ENCODE assay signal across 3 cellular contexts in genomic region chr11:7150104-7150503, GRCh38.
DNase-seq lines count a peak whose midpoint lies in the region; ATAC-seq, FAIRE-seq and TF ChIP-seq lines count a peak whose summit lies in the region.
"Not testable (repeated sequence)": the region's sequence is repeated elsewhere in the genome, so short reads cannot be mapped to it uniquely, and the experiment has no call there.

No MANE protein-coding gene starts in this region.

- CTCF ChIA-PET in HEK293 (lab: Yijun Ruan, JAX) = interaction anchor here (0.9 to 1.4 kb wide), 3 partner anchors 203 to 293 kb away, joined by 3 to 4 read pairs (median 3); no protein-coding TSS in a partner anchor
- CTCF ChIA-PET in K562 (lab: Yijun Ruan, JAX; ENCODE audit: low intra/inter-chr PET ratio) = not testable (repeated sequence)

- BruUV-seq in K562 (replicated peaks; lab: Mats Ljungman, UMichigan) = not testable (repeated sequence)

- TF ChIP-seq POLR2A in K562 (conservative IDR thresholded peaks at IDR 0.05) = not testable (repeated sequence)

- not testable (repeated sequence) for H3K4me3 ChIP-seq in HEK293 (ENCODE audit: low read depth, low read length); K562

- H3K36me3 Mint-ChIP-seq in activated CD4-positive, alpha-beta T cell treated with anti-CD3 and anti-CD28 coated beads, Interleukin-2, amount 10 ng/mL, durations not matched to agents 24 days and 14 days (ENCODE audit: low read depth) = not testable (repeated sequence)

- not testable (repeated sequence) for H3K9me3 ChIP-seq in HEK293 (ENCODE audit: control insufficient read depth, insufficient read depth, low read depth, low read length); K562 (replicated peaks; ENCODE audit: control insufficient read depth, insufficient read depth, low read depth, low read length)

- H3K4me1 Mint-ChIP-seq in activated CD4-positive, alpha-beta T cell treated with anti-CD3 and anti-CD28 coated beads, Interleukin-2, amount 10 ng/mL, durations not matched to agents 24 days and 14 days = not testable (repeated sequence)

- not testable (repeated sequence) for ATAC-seq in K562

- H3K36me3 ChIP-seq in HEK293 (ENCODE audit: control insufficient read depth in 2 of 2, insufficient read depth in 1 of 2, low read length in 2 of 2); K562 (ENCODE audit: control insufficient read depth, insufficient read depth, low read length): not testable (repeated sequence)

- peaks cover 23% of the 10 kb centered on the region for H3K9me3 Mint-ChIP-seq in activated CD4-positive, alpha-beta T cell treated with anti-CD3 and anti-CD28 coated beads, Interleukin-2, amount 10 ng/mL, durations not matched to agents 24 days and 14 days

- DNase-seq in activated CD4-positive, alpha-beta T cell treated with anti-CD3 and anti-CD28 coated beads, Interleukin-2, amount 10 ng/mL, durations not matched to agents 24 days and 14 days = peak; percentile 10
- DNase-seq in K562 (ENCODE audit: extremely low read depth in 1 of 4, low spot score in 3 of 4) = not testable (repeated sequence)

- not testable (repeated sequence) for TF ChIP-seq CTCF in HEK293 (tag by site-specific recombination; IDR thresholded peaks at IDR 0.05); K562 (IDR thresholded peaks at IDR 0.05 in 2 of 3, conservative IDR thresholded peaks at IDR 0.05 in 1 of 3; ENCODE audit: insufficient read depth in 2 of 3, low read depth in 1 of 3, low read length in 3 of 3)

- H3K9me1 ChIP-seq in K562 (ENCODE audit: control insufficient read depth, insufficient read depth, low read length) = not testable (repeated sequence)

- H3K4me1 ChIP-seq in HEK293 (ENCODE audit: control insufficient read depth, insufficient read depth, low read length); K562 (replicated peaks in 1 of 2; ENCODE audit: control insufficient read depth in 2 of 2, insufficient read depth in 2 of 2, low read length in 2 of 2): not testable (repeated sequence)

- TF ChIP-seq RAD21 in K562 (CRISPR knock-in tag; conservative IDR thresholded peaks at IDR 0.05 in 1 of 2, IDR thresholded peaks at IDR 0.05 in 1 of 2) = not testable (repeated sequence)

- not testable (repeated sequence) for H2AFZ ChIP-seq in K562 (ENCODE audit: low read depth, low read length)

- H3K27me3 ChIP-seq in K562 (ENCODE audit: control insufficient read depth in 2 of 2, insufficient read depth in 2 of 2, low read length in 2 of 2) = not testable (repeated sequence)

- not testable (repeated sequence) for TF ChIP-seq EP300 in K562 (IDR thresholded peaks at IDR 0.05; ENCODE audit: low read length)

- POLR2A ChIA-PET in HEK293 (lab: Yijun Ruan, JAX); K562 (lab: Yijun Ruan, JAX): not testable (repeated sequence)

- intact Hi-C loops in activated CD4-positive, alpha-beta T cell treated with anti-CD3 and anti-CD28 coated beads, Interleukin-2, amount 10 ng/mL, durations not matched to agents 24 days and 14 days (cut with micrococcal nuclease); K562 (cut with micrococcal nuclease): not testable (repeated sequence)

- not testable (repeated sequence) for H3K27me3 Mint-ChIP-seq in activated CD4-positive, alpha-beta T cell treated with anti-CD3 and anti-CD28 coated beads, Interleukin-2, amount 10 ng/mL, durations not matched to agents 24 days and 14 days

- not testable (repeated sequence) for H3K4me3 Mint-ChIP-seq in activated CD4-positive, alpha-beta T cell treated with anti-CD3 and anti-CD28 coated beads, Interleukin-2, amount 10 ng/mL, durations not matched to agents 24 days and 14 days

- not testable (repeated sequence) for H3K9ac ChIP-seq in K562 (ENCODE audit: insufficient read depth in 1 of 2, low read depth in 2 of 2, low read length in 2 of 2)

- not testable (repeated sequence) for H3K79me2 ChIP-seq in K562 (ENCODE audit: control insufficient read depth, insufficient read depth, low read length)

- not testable (repeated sequence) for H3K27ac ChIP-seq in HEK293 (ENCODE audit: extremely low read depth, low read depth, low read length); K562 (ENCODE audit: extremely low read depth, low read depth, low read length)

- H3K4me2 ChIP-seq in K562 (ENCODE audit: insufficient read depth, low read length) = not testable (repeated sequence)

- in situ Hi-C loops in K562 (cut with MboI) = not testable (repeated sequence)

- H4K20me1 ChIP-seq in K562 (replicated peaks; ENCODE audit: control insufficient read depth, insufficient read depth, low read length) = not testable (repeated sequence)

- not testable (repeated sequence) for FAIRE-seq in K562 (lab: Jason Lieb, UNC)

- WGBS in K562 (ENCODE audit: insufficient coverage, low coverage, missing lambda C conversion rate) = 0% methylated on average over 3 of the region's 4 CpGs

- H3K27ac Mint-ChIP-seq in activated CD4-positive, alpha-beta T cell treated with anti-CD3 and anti-CD28 coated beads, Interleukin-2, amount 10 ng/mL, durations not matched to agents 24 days and 14 days = not testable (repeated sequence)

TF ChIP-seq in HEK293, 187 proteins besides CTCF, POLR2A, EP300 and RAD21:
- TF ChIP-seq ZNF146 (tag by site-specific recombination; IDR thresholded peaks at IDR 0.05) = peak; percentile 57
- TF ChIP-seq ZNF280D (tag by site-specific recombination; IDR thresholded peaks at IDR 0.05) = 0 out of 2 replicates have a peak, but pooled peaks have one; percentile 24

TF ChIP-seq in K562, 482 proteins besides CTCF, POLR2A, EP300 and RAD21:
- peak; percentile 65 for TF ChIP-seq ZNF146 (CRISPR knock-in tag; IDR thresholded peaks at IDR 0.05; ENCODE audit: unreplicated experiment)
